Comparison of ENCODE assay signal across 17 cellular contexts in genomic region chr2:31943636-31944225, GRCh38.
A peak's percentile ranks its signal among the peaks of the same experiment; 100 is the strongest.
DNase-seq lines count a peak whose midpoint lies in the region; ATAC-seq and TF ChIP-seq lines count a peak whose summit lies in the region.
"Had no signal": no experiment of that assay in that cellular context is flagged by ENCODE, and none has a peak within 500 bp of the region (broad histone marks: within the 10 kb centered on the region; RNA-seq: fewer than 3 reads in every experiment).

No MANE protein-coding gene starts in this region.

- POLR2A ChIA-PET in activated CD4-positive, alpha-beta memory T cell treated with anti-CD3 and anti-CD28 coated beads for 36 hours (lab: Charles Lee) = interaction anchor here (0.6 to 0.7 kb wide), 2 partner anchors 65 to 531 kb away, joined by 3 to 4 read pairs; no protein-coding TSS in a partner anchor
- POLR2A ChIA-PET in activated CD4-positive, alpha-beta memory T cell treated with anti-CD3 and anti-CD28 coated beads, Interleukin-2, amount 10 ng/mL, durations not matched to agents 7 days and 5 days (lab: Charles Lee) = no interaction called here
- POLR2A ChIA-PET in T-cell (lab: Charles Lee) = no interaction called here

- no peak for TF ChIP-seq CTCF in CD14-positive monocyte (IDR thresholded peaks at IDR 0.05)
- TF ChIP-seq CTCF in endodermal cell (conservative IDR thresholded peaks at IDR 0.05) = no peak

- no peak for DNase-seq in activated CD4-positive, alpha-beta memory T cell treated with anti-CD3 and anti-CD28 coated beads for 36 hours
- no peak for DNase-seq in activated CD4-positive, alpha-beta memory T cell treated with anti-CD3 and anti-CD28 coated beads, Interleukin-2, amount 10 ng/mL, durations not matched to agents 7 days and 5 days
- DNase-seq in CD14-positive monocyte (ENCODE audit: low spot score) (no peak), T-cell (no peak), endodermal cell (no peak)
- no peak for DNase-seq in stimulated activated CD4-positive, alpha-beta T cell treated with anti-CD3 and anti-CD28 coated beads, Interleukin-12 subunit alpha, Interleukin-12 subunit beta, amount 100 ng/mL, for 4 hours
- DNase-seq: CD8-positive, alpha-beta T cell; KBM-7; NCI-H1105 treated with DMSO at 0.1 percent for 48 hours; NCI-H1694; NCI-H510A; NCI-H748 treated with DMSO at 0.1 percent for 48 hours had no signal

- peak overlapping the region; percentile 30 for H3K27ac Mint-ChIP-seq in activated CD4-positive, alpha-beta memory T cell treated with anti-CD3 and anti-CD28 coated beads for 36 hours
- H3K27ac Mint-ChIP-seq in activated CD4-positive, alpha-beta memory T cell treated with anti-CD3 and anti-CD28 coated beads, Interleukin-2, amount 10 ng/mL, durations not matched to agents 7 days and 5 days = no peak overlapping the region
- H3K27ac Mint-ChIP-seq in CD14-positive monocyte (peak overlapping the region in 4 of 7 donors; percentile 4 to 66 (median 34)), T-cell (peak overlapping the region; percentile 24 to 45), endodermal cell (peak overlapping the region; percentile 16)
- H3K27ac Mint-ChIP-seq: B cell; CD8-positive, alpha-beta T cell had no signal

- no peaks in the 10 kb centered on the region for H3K9me3 ChIP-seq in endodermal cell (ENCODE audit: control insufficient read depth, low read length)

- intact Hi-C loops in activated CD4-positive, alpha-beta memory T cell treated with anti-CD3 and anti-CD28 coated beads for 36 hours (cut with micrococcal nuclease) = loop anchor here (2.0 kb wide), 1 partner anchor 19 kb away; no protein-coding TSS in a partner anchor
- intact Hi-C loops in CD14-positive monocyte (cut with micrococcal nuclease) = no loop called here

- no peak overlapping the region for H3K9ac ChIP-seq in endodermal cell (ENCODE audit: extremely low read depth, low read length, poor library complexity, severe bottlenecking)

- H3K36me3 Mint-ChIP-seq in activated CD4-positive, alpha-beta memory T cell treated with anti-CD3 and anti-CD28 coated beads for 36 hours = peaks cover 2% of the 10 kb centered on the region
- peaks cover 22% of the 10 kb centered on the region for H3K36me3 Mint-ChIP-seq in activated CD4-positive, alpha-beta memory T cell treated with anti-CD3 and anti-CD28 coated beads, Interleukin-2, amount 10 ng/mL, durations not matched to agents 7 days and 5 days (ENCODE audit: low read depth)
- H3K36me3 Mint-ChIP-seq in CD14-positive monocyte = peaks cover 10 to 11% of the 10 kb centered on the region in 2 donors
- H3K36me3 Mint-ChIP-seq in T-cell = peaks cover 6% of the 10 kb centered on the region
- H3K36me3 Mint-ChIP-seq in endodermal cell (ENCODE audit: low read depth) = peaks cover 11% of the 10 kb centered on the region

- peaks cover 16% of the 10 kb centered on the region for H3K36me3 ChIP-seq in endodermal cell (ENCODE audit: control insufficient read depth, insufficient read depth, low read length)

- no peaks in the 10 kb centered on the region for H3K9me3 Mint-ChIP-seq in activated CD4-positive, alpha-beta memory T cell treated with anti-CD3 and anti-CD28 coated beads for 36 hours
- no peaks in the 10 kb centered on the region for H3K9me3 Mint-ChIP-seq in activated CD4-positive, alpha-beta memory T cell treated with anti-CD3 and anti-CD28 coated beads, Interleukin-2, amount 10 ng/mL, durations not matched to agents 7 days and 5 days
- H3K9me3 Mint-ChIP-seq in CD14-positive monocyte (no peaks in the 10 kb centered on the region), T-cell (no peaks in the 10 kb centered on the region), endodermal cell (no peaks in the 10 kb centered on the region)
- H3K9me3 Mint-ChIP-seq: CD8-positive, alpha-beta T cell had no signal

- peaks cover 47% of the 10 kb centered on the region for H3K4me1 Mint-ChIP-seq in activated CD4-positive, alpha-beta memory T cell treated with anti-CD3 and anti-CD28 coated beads for 36 hours (ENCODE audit: low read depth)
- peaks cover 29% of the 10 kb centered on the region for H3K4me1 Mint-ChIP-seq in activated CD4-positive, alpha-beta memory T cell treated with anti-CD3 and anti-CD28 coated beads, Interleukin-2, amount 10 ng/mL, durations not matched to agents 7 days and 5 days
- peaks cover 17% of the 10 kb centered on the region for H3K4me1 Mint-ChIP-seq in CD14-positive monocyte
- H3K4me1 Mint-ChIP-seq in T-cell = peaks cover 45 to 48% (median 46%) of the 10 kb centered on the region in 3 donors
- H3K4me1 Mint-ChIP-seq in endodermal cell = peaks cover 37% of the 10 kb centered on the region

- H3K27me3 Mint-ChIP-seq in activated CD4-positive, alpha-beta memory T cell treated with anti-CD3 and anti-CD28 coated beads for 36 hours = no peaks in the 10 kb centered on the region
- H3K27me3 Mint-ChIP-seq in activated CD4-positive, alpha-beta memory T cell treated with anti-CD3 and anti-CD28 coated beads, Interleukin-2, amount 10 ng/mL, durations not matched to agents 7 days and 5 days = no peaks in the 10 kb centered on the region
- H3K27me3 Mint-ChIP-seq in CD14-positive monocyte (ENCODE audit: low read depth in 3 of 3) = peaks cover 0 to 3% (median 0%) of the 10 kb centered on the region in 3 donors
- H3K27me3 Mint-ChIP-seq in T-cell = no peaks in the 10 kb centered on the region
- no peaks in the 10 kb centered on the region for H3K27me3 Mint-ChIP-seq in endodermal cell (ENCODE audit: insufficient read depth)
- H3K27me3 Mint-ChIP-seq: B cell had no signal

- ATAC-seq in T-cell (replicated peaks in 1 of 4) = no peak
- no peak for ATAC-seq in GM21381 (IDR thresholded peaks at IDR 0.05; ENCODE audit: unreplicated experiment)
- no peak for ATAC-seq in HG03095 (IDR thresholded peaks at IDR 0.05; ENCODE audit: unreplicated experiment)
- ATAC-seq: CD8-positive, alpha-beta T cell; HepG2; Right ventricle myocardium inferior had no signal

- no peak overlapping the region for H3K4me3 Mint-ChIP-seq in activated CD4-positive, alpha-beta memory T cell treated with anti-CD3 and anti-CD28 coated beads for 36 hours
- H3K4me3 Mint-ChIP-seq in activated CD4-positive, alpha-beta memory T cell treated with anti-CD3 and anti-CD28 coated beads, Interleukin-2, amount 10 ng/mL, durations not matched to agents 7 days and 5 days = no peak overlapping the region
- H3K4me3 Mint-ChIP-seq in CD14-positive monocyte = no peak overlapping the region
- H3K4me3 Mint-ChIP-seq in T-cell = no peak overlapping the region
- no peak overlapping the region for H3K4me3 Mint-ChIP-seq in endodermal cell
- H3K4me3 Mint-ChIP-seq: B cell; CD8-positive, alpha-beta T cell had no signal

- H3K4me1 ChIP-seq in endodermal cell (ENCODE audit: control insufficient read depth, insufficient read depth, low read length) = peaks cover 6% of the 10 kb centered on the region

- H3K4me3 ChIP-seq in endodermal cell (ENCODE audit: low read length) = no peak overlapping the region

- no peak overlapping the region for H3K27ac ChIP-seq in endodermal cell (ENCODE audit: low read depth, low read length)

- 93 to 95% methylated on average over 3 of the region's 3 CpGs for WGBS in endodermal cell (ENCODE audit: insufficient coverage in 1 of 2, insufficient read length in 1 of 2), 2 experiments

- CTCF ChIA-PET in activated CD4-positive, alpha-beta memory T cell treated with anti-CD3 and anti-CD28 coated beads for 36 hours (lab: Charles Lee) = no interaction called here
- CTCF ChIA-PET in activated CD4-positive, alpha-beta memory T cell treated with anti-CD3 and anti-CD28 coated beads, Interleukin-2, amount 10 ng/mL, durations not matched to agents 7 days and 5 days (lab: Charles Lee) = no interaction called here
- CTCF ChIA-PET in T-cell (lab: Charles Lee) = interaction anchor here in 1 of 2 donors (0.6 kb wide), 1 partner anchor 1472 kb away, joined by 4 read pairs; no protein-coding TSS in a partner anchor

- no peaks in the 10 kb centered on the region for H3K27me3 ChIP-seq in endodermal cell (ENCODE audit: control insufficient read depth, insufficient read depth, low read length, poor library complexity, severe bottlenecking)
